Comparison of ENCODE assay signal across 9 cellular contexts in genomic region chr1:39258925-39259244, GRCh38. TPM values are rescaled to one million over a fixed set of nuclear protein-coding genes. Genes with fewer than 3 reads are reported as not detected.
DNase-seq lines count a peak whose midpoint lies in the region; ATAC-seq and TF ChIP-seq lines count a peak whose summit lies in the region.
"Had no signal": no experiment of that assay in that cellular context is flagged by ENCODE, and none has a peak within 500 bp of the region (broad histone marks: within the 10 kb centered on the region; RNA-seq: fewer than 3 reads in every experiment).

No MANE protein-coding gene starts in this region.

- H3K27me3 Mint-ChIP-seq in activated CD4-positive, alpha-beta T cell treated with anti-CD3 and anti-CD28 coated beads, Interleukin-2, amount 10 ng/mL, durations not matched to agents 24 days and 14 days: no peaks in the 10 kb centered on the region
- no peaks in the 10 kb centered on the region for H3K27me3 Mint-ChIP-seq in stimulated activated memory B cell treated with anti-CD40 and anti-IgM and Interleukin-4, amounts not matched to agents 10 μg/mL and 1 μg/mL and 100 μg/mL, for 72 hours

- no peak for ATAC-seq in stimulated activated memory B cell treated with anti-CD40 and anti-IgM and Interleukin-4, amounts not matched to agents 10 μg/mL and 1 μg/mL and 100 μg/mL, for 72 hours
- no peak for ATAC-seq in HG03469 (IDR thresholded peaks at IDR 0.05; ENCODE audit: unreplicated experiment)

- peaks cover 0 to 63% (median 36%) of the 10 kb centered on the region in 4 donors for H3K36me3 ChIP-seq in esophagus muscularis mucosa

- POLR2A ChIA-PET in RWPE1 (lab: Yijun Ruan, JAX; ENCODE audit: low non-redundant PET): no interaction called here

- H3K4me3 Mint-ChIP-seq in activated CD4-positive, alpha-beta T cell treated with anti-CD3 and anti-CD28 coated beads, Interleukin-2, amount 10 ng/mL, durations not matched to agents 24 days and 14 days: no peak overlapping the region
- H3K4me3 Mint-ChIP-seq in stimulated activated memory B cell treated with anti-CD40 and anti-IgM and Interleukin-4, amounts not matched to agents 10 μg/mL and 1 μg/mL and 100 μg/mL, for 72 hours: no peak overlapping the region

- no peak for TF ChIP-seq POLR2A in esophagus muscularis mucosa (IDR thresholded peaks at IDR 0.05; ENCODE audit: low read depth)

- H3K36me3 Mint-ChIP-seq in activated CD4-positive, alpha-beta T cell treated with anti-CD3 and anti-CD28 coated beads, Interleukin-2, amount 10 ng/mL, durations not matched to agents 24 days and 14 days (ENCODE audit: low read depth): peaks cover 29% of the 10 kb centered on the region
- peaks cover 10% of the 10 kb centered on the region for H3K36me3 Mint-ChIP-seq in stimulated activated memory B cell treated with anti-CD40 and anti-IgM and Interleukin-4, amounts not matched to agents 10 μg/mL and 1 μg/mL and 100 μg/mL, for 72 hours

- no peak for TF ChIP-seq EP300 in esophagus muscularis mucosa (IDR thresholded peaks at IDR 0.05)

- no peaks in the 10 kb centered on the region for H3K9me3 Mint-ChIP-seq in activated CD4-positive, alpha-beta T cell treated with anti-CD3 and anti-CD28 coated beads, Interleukin-2, amount 10 ng/mL, durations not matched to agents 24 days and 14 days
- no peaks in the 10 kb centered on the region for H3K9me3 Mint-ChIP-seq in stimulated activated memory B cell treated with anti-CD40 and anti-IgM and Interleukin-4, amounts not matched to agents 10 μg/mL and 1 μg/mL and 100 μg/mL, for 72 hours

- H3K27ac Mint-ChIP-seq in activated CD4-positive, alpha-beta T cell treated with anti-CD3 and anti-CD28 coated beads, Interleukin-2, amount 10 ng/mL, durations not matched to agents 24 days and 14 days: peak overlapping the region; percentile 15
- peak overlapping the region; percentile 10 for H3K27ac Mint-ChIP-seq in stimulated activated memory B cell treated with anti-CD40 and anti-IgM and Interleukin-4, amounts not matched to agents 10 μg/mL and 1 μg/mL and 100 μg/mL, for 72 hours

- H3K27ac ChIP-seq in RWPE1 (no peak overlapping the region), esophagus muscularis mucosa (replicated peaks in 1 of 4) (peak overlapping the region; percentile 59 to 74 (median 70))

- H3K27me3 ChIP-seq in esophagus muscularis mucosa: no peaks in the 10 kb centered on the region
- H3K27me3 ChIP-seq: heart left ventricle had no signal

- intact Hi-C loops in activated CD4-positive, alpha-beta T cell treated with anti-CD3 and anti-CD28 coated beads, Interleukin-2, amount 10 ng/mL, durations not matched to agents 24 days and 14 days (cut with micrococcal nuclease): loop anchor here (1.0 kb wide), 3 partner anchors 67 to 157 kb away; no protein-coding TSS in a partner anchor
- intact Hi-C loops in esophagus muscularis mucosa (cut with DNase I): loop anchor here (2.0 kb wide), 2 partner anchors 62 to 156 kb away; no protein-coding TSS in a partner anchor

- H3K4me3 ChIP-seq in esophagus muscularis mucosa: no peak overlapping the region
- H3K4me3 ChIP-seq: heart left ventricle had no signal

- H3K4me1 ChIP-seq in esophagus muscularis mucosa: peaks cover 30 to 54% (median 53%) of the 10 kb centered on the region in 4 donors

- CTCF ChIA-PET in RWPE1 (lab: Yijun Ruan, JAX): interaction anchor here (0.5 to 3.1 kb wide), 21 partner anchors 9 to 160 kb away, joined by 3 to 44 read pairs (median 4); partner anchors contain the start of gene MACF1

- H3K9me3 ChIP-seq in esophagus muscularis mucosa: no peaks in the 10 kb centered on the region
- H3K9me3 ChIP-seq: heart left ventricle had no signal

- DNase-seq in activated CD4-positive, alpha-beta T cell treated with anti-CD3 and anti-CD28 coated beads, Interleukin-2, amount 10 ng/mL, durations not matched to agents 24 days and 14 days: no peak
- no peak for DNase-seq in activated CD4-positive, alpha-beta T cell treated with anti-CD3 and anti-CD28 coated beads, Interleukin-2, amount 50 U/mL, for 48 hours
- DNase-seq in RWPE1 (ENCODE audit: low spot score): no peak
- DNase-seq in esophagus muscularis mucosa (ENCODE audit: extremely low spot score): no peak
- DNase-seq in stimulated activated CD4-positive, alpha-beta T cell treated with anti-CD3 and anti-CD28 coated beads, Interleukin-4, amount 100 ng/mL, for 24 hours: no peak
- DNase-seq in A172 (ENCODE audit: low spot score): no peak

- TF ChIP-seq CTCF in RWPE1 (conservative IDR thresholded peaks at IDR 0.05; ENCODE audit: low read depth): peak; percentile 35
- no peak for TF ChIP-seq CTCF in esophagus muscularis mucosa (IDR thresholded peaks at IDR 0.05)

- H3K4me1 Mint-ChIP-seq in activated CD4-positive, alpha-beta T cell treated with anti-CD3 and anti-CD28 coated beads, Interleukin-2, amount 10 ng/mL, durations not matched to agents 24 days and 14 days: peaks cover 23% of the 10 kb centered on the region
- peaks cover 29% of the 10 kb centered on the region for H3K4me1 Mint-ChIP-seq in stimulated activated memory B cell treated with anti-CD40 and anti-IgM and Interleukin-4, amounts not matched to agents 10 μg/mL and 1 μg/mL and 100 μg/mL, for 72 hours

RNA-seq across cellular contexts. Expression of gene MACF1, which starts 54.4 kb away (rescaled TPM):
- 203 and 204 TPM in 2 replicates for total RNA-seq in activated CD4-positive, alpha-beta T cell treated with anti-CD3 and anti-CD28 coated beads, Interleukin-2, amount 10 ng/mL, durations not matched to agents 24 days and 14 days
- 100 to 1,000 TPM; 386 to 627 (median 576) TPM for total RNA-seq in esophagus muscularis mucosa
- 196 and 256 TPM in 2 replicates for total RNA-seq in A172 (2014; rRNA removed; shearing (Covaris generic))
